ENCODE assay signal across 8 cellular contexts in the genomic region with DNA sequence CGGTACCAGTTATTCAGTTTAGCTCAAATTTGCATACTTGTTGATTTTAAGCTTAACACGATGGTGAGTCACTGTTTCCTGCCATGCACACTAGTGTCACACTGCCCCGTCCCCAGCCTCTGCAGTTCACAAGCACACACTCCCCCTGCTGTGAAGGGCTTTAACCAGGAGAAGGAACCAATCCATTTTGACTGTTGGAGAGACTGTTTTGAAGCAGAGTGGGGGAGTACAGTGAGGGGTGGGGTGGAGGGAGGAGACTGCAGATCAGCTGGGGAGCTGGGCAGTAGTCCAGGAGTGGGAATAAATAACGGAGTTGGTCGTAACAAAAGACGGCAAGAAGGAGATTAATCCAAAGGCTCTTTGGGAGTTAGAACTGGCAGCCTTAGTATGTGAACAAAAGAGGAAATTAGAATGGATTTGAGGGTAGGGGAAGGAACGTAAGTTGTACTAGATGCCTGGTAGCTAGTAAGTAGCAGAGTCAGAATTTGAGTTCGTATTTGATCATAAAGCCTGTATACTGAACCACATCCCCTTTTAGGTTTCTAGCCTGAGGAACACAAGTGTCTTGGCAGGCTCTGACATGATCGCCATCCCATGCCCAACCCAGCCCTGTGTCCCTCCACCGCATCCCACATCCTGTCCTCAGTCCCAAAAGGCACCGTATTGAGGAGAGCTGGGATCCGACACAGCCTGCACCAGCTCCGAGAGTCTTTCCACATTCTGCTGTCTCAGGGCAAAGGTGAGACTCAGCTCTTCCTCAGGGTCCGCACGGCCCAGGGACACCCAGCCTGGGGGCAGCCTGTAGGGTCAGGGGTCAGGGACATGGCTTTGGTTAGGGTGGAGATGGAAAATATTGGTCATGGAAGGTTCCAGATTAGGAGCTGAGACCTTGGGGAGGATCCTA. TPM values are rescaled to one million over a fixed set of nuclear protein-coding genes. Genes with fewer than 3 reads are reported as not detected.
DNase-seq lines count a peak whose midpoint lies in the region; ATAC-seq, FAIRE-seq and TF ChIP-seq lines count a peak whose summit lies in the region.

No MANE protein-coding gene starts in this region.

- POLR2A ChIA-PET in HepG2 (lab: Yijun Ruan, JAX): interaction anchor here (0.7 to 3.1 kb wide), 17 partner anchors 9 to 255 kb away, joined by 3 to 36 read pairs (median 4); partner anchors contain the start of genes APBB1, ARFIP2, ILK and MRPL17

- peak overlapping the region; percentile 86 for H3K9ac ChIP-seq in HepG2 (ENCODE audit: insufficient read depth, low read depth, low read length)

- ATAC-seq in HepG2 (peak; percentile 32), HG03520 (IDR thresholded peaks at IDR 0.05; ENCODE audit: unreplicated experiment) (no peak)

- peaks cover 2 to 15% of the 10 kb centered on the region in 2 experiments; a peak in 3 of 5 replicates for H3K36me3 ChIP-seq in HepG2 (replicated peaks in 1 of 2; ENCODE audit: control insufficient read depth in 1 of 2, insufficient read depth in 2 of 2, low read length in 2 of 2)

- TF ChIP-seq EP300 in HepG2 (IDR thresholded peaks at IDR 0.05; ENCODE audit: low read depth in 2 of 2, low read length in 2 of 2) (no peak), HepG2 (CRISPR knock-in tag; IDR thresholded peaks at IDR 0.05; ENCODE audit: borderline replicate concordance) (no peak)

- no peaks in the 10 kb centered on the region for H4K20me1 ChIP-seq in HepG2 (ENCODE audit: insufficient read depth, low read length)

- no peak for TF ChIP-seq RAD21 in HepG2 (CRISPR knock-in tag; IDR thresholded peaks at IDR 0.05)

- H2AFZ ChIP-seq in HepG2 (ENCODE audit: low read length): no peak overlapping the region

- H3K27me3 ChIP-seq in HepG2 (ENCODE audit: control insufficient read depth in 1 of 2, insufficient read depth in 2 of 2, low read length in 2 of 2): peaks cover 8 to 32% of the 10 kb centered on the region in 2 experiments; a peak in 4 of 5 replicates

- CTCF ChIA-PET in HepG2 (lab: Yijun Ruan, JAX; ENCODE audit: low intra/inter-chr PET ratio, low total read pairs): no interaction called here

- no peak for TF ChIP-seq CTCF in WI38 (IDR thresholded peaks at IDR 0.05; ENCODE audit: low read depth, low read length)
- no peak for TF ChIP-seq CTCF in choroid plexus epithelial cell (conservative IDR thresholded peaks at IDR 0.05; ENCODE audit: low read depth, low read length)
- TF ChIP-seq CTCF in HepG2 (CRISPR knock-in tag; IDR thresholded peaks at IDR 0.05): no peak; the same call in 1 of the 2 replicates

- H3K9me3 ChIP-seq in HepG2 (ENCODE audit: low read length): no peaks in the 10 kb centered on the region

- H3K4me2 ChIP-seq in HepG2 (ENCODE audit: low read depth, low read length): peak overlapping the region; percentile 99

- TSS peak; percentile 75 for BruUV-seq in HepG2 (replicated peaks; lab: Mats Ljungman, UMichigan)

- H3K27ac ChIP-seq in HepG2 (ENCODE audit: extremely low read length, insufficient read depth, low read length): peak overlapping the region; percentile 58

- FAIRE-seq in HepG2 (lab: Jason Lieb, UNC): no peak

- peaks cover 27% of the 10 kb centered on the region for H3K4me1 ChIP-seq in HepG2 (ENCODE audit: insufficient read depth, low read length)

- H3K4me3 ChIP-seq in WI38 (ENCODE audit: low read depth, low read length): peak overlapping the region; percentile 96
- peak overlapping the region; percentile 98 for H3K4me3 ChIP-seq in choroid plexus epithelial cell (ENCODE audit: low read depth, low read length)
- peak overlapping the region; percentile 67 to 94 (median 88) for H3K4me3 ChIP-seq in HepG2 (replicated peaks in 1 of 3; ENCODE audit: insufficient read depth in 1 of 3, low read depth in 2 of 3, low read length in 3 of 3)

- 31% methylated on average over 15 of the region's 15 CpGs for WGBS in HepG2 (ENCODE audit: low lambda C conversion rate)

- in situ Hi-C loops in HepG2 (cut with HindIII; ENCODE audit: extremely low pct_ligation_motif_present, low pct_unique_long_range_greater_than_20kb): no loop called here

- intact Hi-C loops in HepG2 (cut with micrococcal nuclease; ENCODE audit: unreplicated experiment): loop anchor here (2.0 kb wide), 1 partner anchor 14 kb away; no protein-coding TSS in a partner anchor

- DNase-seq in EL (peak; percentile 72), HUDEP-2 (lab: John Stamatoyannopoulos, UW; ENCODE audit: unreplicated experiment in 76 of 76) (peak in 64 of 76 experiments; percentile 4 to 80 (median 46)), choroid plexus epithelial cell (ENCODE audit: low read depth) (peak; percentile 95), HepG2 (ENCODE audit: low spot score) (peak; percentile 44), NCI-H146 (lab: John Stamatoyannopoulos, UW) (no peak)
- DNase-seq in stimulated activated CD8-positive, alpha-beta memory T cell treated with anti-CD3 and anti-CD28 coated beads, Interleukin-12 subunit alpha, Interleukin-12 subunit beta, amount 100 ng/mL, for 4 hours (ENCODE audit: low read depth): peak; percentile 56

- peaks cover 7% of the 10 kb centered on the region for H3K79me2 ChIP-seq in HepG2 (ENCODE audit: insufficient read depth, low read length)

- no peak for TF ChIP-seq POLR2A in HepG2 (IDR thresholded peaks at IDR 0.05; ENCODE audit: insufficient read depth in 1 of 2, low read depth in 2 of 2, low read length in 2 of 2)

RNA-seq across cellular contexts. Expression of gene TPP1, which starts 0.9 kb away (rescaled TPM):
- 13.9 and 14.4 TPM in 2 replicates for total RNA-seq in HepG2 (2016; rRNA removed; fragmentation: Illumina TruSeq; extraction: Trizol)
- total RNA-seq in HepG2 (2016; cell fraction: cytosol; rRNA removed; fragmentation: Illumina TruSeq; extraction: Trizol; ENCODE audit: low read depth): 2.0 and 2.1 TPM in 2 replicates
- 12.7 and 19.0 TPM in 2 replicates for total RNA-seq in HepG2 (2016; cell fraction: insoluble cytoplasmic fraction; rRNA removed; fragmentation: Illumina TruSeq; extraction: Trizol)
- total RNA-seq in HepG2 (2016; cell fraction: membrane; rRNA removed; fragmentation: Illumina TruSeq; extraction: Trizol): 5.1 and 5.7 TPM in 2 replicates
- total RNA-seq in HepG2 (2016; cell fraction: nucleus; rRNA removed; fragmentation: Illumina TruSeq; extraction: Trizol): 44.6 and 53.2 TPM in 2 replicates
- polyA plus RNA-seq in HepG2 (2011; rRNA removed): 74.6 and 75.4 TPM in 2 replicates
- polyA plus RNA-seq in HepG2 (2011; cell fraction: cytosol; rRNA removed): 41.2 and 69.0 TPM in 2 replicates
- polyA plus RNA-seq in HepG2 (2011; cell fraction: nucleus; rRNA removed): 130 and 133 TPM in 2 replicates
- 67.2 and 75.4 TPM in 2 replicates for polyA plus RNA-seq in HepG2 (2012)
- 3.2 and 3.3 TPM in 2 replicates for polyA plus RNA-seq in HepG2 (2016; cell fraction: cytosol; fragmentation: Illumina TruSeq; extraction: Trizol; ENCODE audit: low read depth)
- 19.2 and 28.8 TPM in 2 replicates for polyA plus RNA-seq in HepG2 (2016; cell fraction: insoluble cytoplasmic fraction; fragmentation: Illumina TruSeq; extraction: Trizol; ENCODE audit: low read depth)
- polyA plus RNA-seq in HepG2 (2016; cell fraction: membrane; fragmentation: Illumina TruSeq; extraction: Trizol; ENCODE audit: low read depth): 6.8 and 8.7 TPM in 2 replicates
- 86.0 and 89.1 TPM in 2 replicates for polyA plus RNA-seq in HepG2 (2016; cell fraction: nucleus; fragmentation: Illumina TruSeq; extraction: Trizol; ENCODE audit: insufficient read depth, low read depth)
- polyA minus RNA-seq in HepG2 (2011; rRNA and poly(A)+ RNA removed; ENCODE audit: low replicate concordance): 99.1 and 146 TPM in 2 replicates
- polyA minus RNA-seq in HepG2 (2011; cell fraction: cytosol; rRNA and poly(A)+ RNA removed): 64.9 and 85.0 TPM in 2 replicates
- 36.2 and 41.0 TPM in 2 replicates for polyA minus RNA-seq in HepG2 (2011; cell fraction: nucleus; rRNA and poly(A)+ RNA removed)

RNA-seq across cellular contexts. Expression of gene TAF10, which starts 6.4 kb away (rescaled TPM):
- 51.0 and 71.3 TPM in 2 replicates for total RNA-seq in HepG2 (2016; rRNA removed; fragmentation: Illumina TruSeq; extraction: Trizol)
- 280 and 312 TPM in 2 replicates for total RNA-seq in HepG2 (2016; cell fraction: cytosol; rRNA removed; fragmentation: Illumina TruSeq; extraction: Trizol; ENCODE audit: low read depth)
- 37.8 and 65.8 TPM in 2 replicates for total RNA-seq in HepG2 (2016; cell fraction: insoluble cytoplasmic fraction; rRNA removed; fragmentation: Illumina TruSeq; extraction: Trizol)
- total RNA-seq in HepG2 (2016; cell fraction: membrane; rRNA removed; fragmentation: Illumina TruSeq; extraction: Trizol): 172 and 203 TPM in 2 replicates
- 23.9 and 34.5 TPM in 2 replicates for total RNA-seq in HepG2 (2016; cell fraction: nucleus; rRNA removed; fragmentation: Illumina TruSeq; extraction: Trizol)
- 134 and 142 TPM in 2 replicates for polyA plus RNA-seq in HepG2 (2011; rRNA removed)
- polyA plus RNA-seq in HepG2 (2011; cell fraction: cytosol; rRNA removed): 64.4 and 94.2 TPM in 2 replicates
- polyA plus RNA-seq in HepG2 (2011; cell fraction: nucleus; rRNA removed): 76.4 and 83.1 TPM in 2 replicates
- polyA plus RNA-seq in HepG2 (2012): 79.6 and 103 TPM in 2 replicates
- polyA plus RNA-seq in HepG2 (2016; cell fraction: cytosol; fragmentation: Illumina TruSeq; extraction: Trizol; ENCODE audit: low read depth): 614 TPM in 2 replicates
- polyA plus RNA-seq in HepG2 (2016; cell fraction: insoluble cytoplasmic fraction; fragmentation: Illumina TruSeq; extraction: Trizol; ENCODE audit: low read depth): 76.0 and 96.8 TPM in 2 replicates
- polyA plus RNA-seq in HepG2 (2016; cell fraction: membrane; fragmentation: Illumina TruSeq; extraction: Trizol; ENCODE audit: low read depth): 335 TPM in 2 replicates
- 91.8 and 94.6 TPM in 2 replicates for polyA plus RNA-seq in HepG2 (2016; cell fraction: nucleus; fragmentation: Illumina TruSeq; extraction: Trizol; ENCODE audit: insufficient read depth, low read depth)
- 60.8 and 157 TPM in 2 replicates for polyA minus RNA-seq in HepG2 (2011; rRNA and poly(A)+ RNA removed; ENCODE audit: low replicate concordance)
- polyA minus RNA-seq in HepG2 (2011; cell fraction: cytosol; rRNA and poly(A)+ RNA removed): 21.5 and 21.7 TPM in 2 replicates
- 13.3 and 17.4 TPM in 2 replicates for polyA minus RNA-seq in HepG2 (2011; cell fraction: nucleus; rRNA and poly(A)+ RNA removed)

RNA-seq across cellular contexts. Expression of gene ILK, which starts 14.8 kb away (rescaled TPM):
- 70.3 and 78.1 TPM in 2 replicates for total RNA-seq in HepG2 (2016; rRNA removed; fragmentation: Illumina TruSeq; extraction: Trizol)
- 16.4 and 17.1 TPM in 2 replicates for total RNA-seq in HepG2 (2016; cell fraction: cytosol; rRNA removed; fragmentation: Illumina TruSeq; extraction: Trizol; ENCODE audit: low read depth)
- 76.3 and 78.2 TPM in 2 replicates for total RNA-seq in HepG2 (2016; cell fraction: insoluble cytoplasmic fraction; rRNA removed; fragmentation: Illumina TruSeq; extraction: Trizol)
- 27.7 and 34.3 TPM in 2 replicates for total RNA-seq in HepG2 (2016; cell fraction: membrane; rRNA removed; fragmentation: Illumina TruSeq; extraction: Trizol)
- total RNA-seq in HepG2 (2016; cell fraction: nucleus; rRNA removed; fragmentation: Illumina TruSeq; extraction: Trizol): 37.1 and 41.4 TPM in 2 replicates
- 108 and 118 TPM in 2 replicates for polyA plus RNA-seq in HepG2 (2011; rRNA removed)
- polyA plus RNA-seq in HepG2 (2011; cell fraction: cytosol; rRNA removed): 111 and 115 TPM in 2 replicates
- 123 and 126 TPM in 2 replicates for polyA plus RNA-seq in HepG2 (2011; cell fraction: nucleus; rRNA removed)
- 51.2 and 60.5 TPM in 2 replicates for polyA plus RNA-seq in HepG2 (2012)
- polyA plus RNA-seq in HepG2 (2016; cell fraction: cytosol; fragmentation: Illumina TruSeq; extraction: Trizol; ENCODE audit: low read depth): 21.0 and 21.5 TPM in 2 replicates
- 73.1 and 87.0 TPM in 2 replicates for polyA plus RNA-seq in HepG2 (2016; cell fraction: insoluble cytoplasmic fraction; fragmentation: Illumina TruSeq; extraction: Trizol; ENCODE audit: low read depth)
- 25.9 and 28.0 TPM in 2 replicates for polyA plus RNA-seq in HepG2 (2016; cell fraction: membrane; fragmentation: Illumina TruSeq; extraction: Trizol; ENCODE audit: low read depth)
- polyA plus RNA-seq in HepG2 (2016; cell fraction: nucleus; fragmentation: Illumina TruSeq; extraction: Trizol; ENCODE audit: insufficient read depth, low read depth): 62.8 and 70.6 TPM in 2 replicates
- 144 and 217 TPM in 2 replicates for polyA minus RNA-seq in HepG2 (2011; rRNA and poly(A)+ RNA removed; ENCODE audit: low replicate concordance)
- polyA minus RNA-seq in HepG2 (2011; cell fraction: cytosol; rRNA and poly(A)+ RNA removed): 53.4 and 54.9 TPM in 2 replicates
- 55.0 and 72.9 TPM in 2 replicates for polyA minus RNA-seq in HepG2 (2011; cell fraction: nucleus; rRNA and poly(A)+ RNA removed)

RNA-seq across cellular contexts. Expression of gene RRP8, which starts 15.0 kb away (rescaled TPM):
- total RNA-seq in HepG2 (2016; rRNA removed; fragmentation: Illumina TruSeq; extraction: Trizol): 21.6 and 29.1 TPM in 2 replicates
- total RNA-seq in HepG2 (2016; cell fraction: cytosol; rRNA removed; fragmentation: Illumina TruSeq; extraction: Trizol; ENCODE audit: low read depth): 3.8 and 5.1 TPM in 2 replicates
- total RNA-seq in HepG2 (2016; cell fraction: insoluble cytoplasmic fraction; rRNA removed; fragmentation: Illumina TruSeq; extraction: Trizol): 21.5 and 32.8 TPM in 2 replicates
- total RNA-seq in HepG2 (2016; cell fraction: membrane; rRNA removed; fragmentation: Illumina TruSeq; extraction: Trizol): 9.7 and 11.5 TPM in 2 replicates
- total RNA-seq in HepG2 (2016; cell fraction: nucleus; rRNA removed; fragmentation: Illumina TruSeq; extraction: Trizol): 16.4 and 20.2 TPM in 2 replicates
- polyA plus RNA-seq in HepG2 (2011; rRNA removed): 7.2 and 7.7 TPM in 2 replicates
- 4.3 and 4.5 TPM in 2 replicates for polyA plus RNA-seq in HepG2 (2011; cell fraction: cytosol; rRNA removed)
- polyA plus RNA-seq in HepG2 (2011; cell fraction: nucleus; rRNA removed): 6.7 and 8.1 TPM in 2 replicates
- 9.2 and 11.7 TPM in 2 replicates for polyA plus RNA-seq in HepG2 (2012)
- 2.3 and 3.9 TPM in 2 replicates for polyA plus RNA-seq in HepG2 (2016; cell fraction: cytosol; fragmentation: Illumina TruSeq; extraction: Trizol; ENCODE audit: low read depth)
- 25.8 and 25.9 TPM in 2 replicates for polyA plus RNA-seq in HepG2 (2016; cell fraction: insoluble cytoplasmic fraction; fragmentation: Illumina TruSeq; extraction: Trizol; ENCODE audit: low read depth)
- polyA plus RNA-seq in HepG2 (2016; cell fraction: membrane; fragmentation: Illumina TruSeq; extraction: Trizol; ENCODE audit: low read depth): 5.2 and 6.2 TPM in 2 replicates
- polyA plus RNA-seq in HepG2 (2016; cell fraction: nucleus; fragmentation: Illumina TruSeq; extraction: Trizol; ENCODE audit: insufficient read depth, low read depth): 17.3 and 18.4 TPM in 2 replicates
- polyA minus RNA-seq in HepG2 (2011; rRNA and poly(A)+ RNA removed; ENCODE audit: low replicate concordance): 9.9 and 22.6 TPM in 2 replicates
- polyA minus RNA-seq in HepG2 (2011; cell fraction: cytosol; rRNA and poly(A)+ RNA removed): 1.8 and 3.3 TPM in 2 replicates
- 19.1 and 22.3 TPM in 2 replicates for polyA minus RNA-seq in HepG2 (2011; cell fraction: nucleus; rRNA and poly(A)+ RNA removed)

RNA-seq across cellular contexts. Expression of gene DCHS1, which starts 37.2 kb away (rescaled TPM):
- total RNA-seq in HepG2 (2016; rRNA removed; fragmentation: Illumina TruSeq; extraction: Trizol): under 0.01 TPM in 1 of 2 replicates, not detected in the other
- not detected in 2 replicates for total RNA-seq in HepG2 (2016; cell fraction: cytosol; rRNA removed; fragmentation: Illumina TruSeq; extraction: Trizol; ENCODE audit: low read depth)
- total RNA-seq in HepG2 (2016; cell fraction: insoluble cytoplasmic fraction; rRNA removed; fragmentation: Illumina TruSeq; extraction: Trizol): not detected in 2 replicates
- not detected in 2 replicates for total RNA-seq in HepG2 (2016; cell fraction: membrane; rRNA removed; fragmentation: Illumina TruSeq; extraction: Trizol)
- 0.06 TPM in 1 of 2 replicates, not detected in the other for total RNA-seq in HepG2 (2016; cell fraction: nucleus; rRNA removed; fragmentation: Illumina TruSeq; extraction: Trizol)
- 0.01 and 0.03 TPM in 2 replicates for polyA plus RNA-seq in HepG2 (2011; rRNA removed)
- 0.01 TPM in 2 replicates for polyA plus RNA-seq in HepG2 (2011; cell fraction: cytosol; rRNA removed)
- 0.08 and 0.12 TPM in 2 replicates for polyA plus RNA-seq in HepG2 (2011; cell fraction: nucleus; rRNA removed)
- 0.03 and 0.09 TPM in 2 replicates for polyA plus RNA-seq in HepG2 (2012)
- polyA plus RNA-seq in HepG2 (2016; cell fraction: cytosol; fragmentation: Illumina TruSeq; extraction: Trizol; ENCODE audit: low read depth): not detected in 2 replicates
- polyA plus RNA-seq in HepG2 (2016; cell fraction: insoluble cytoplasmic fraction; fragmentation: Illumina TruSeq; extraction: Trizol; ENCODE audit: low read depth): not detected in 2 replicates
- polyA plus RNA-seq in HepG2 (2016; cell fraction: membrane; fragmentation: Illumina TruSeq; extraction: Trizol; ENCODE audit: low read depth): not detected in 2 replicates
- polyA plus RNA-seq in HepG2 (2016; cell fraction: nucleus; fragmentation: Illumina TruSeq; extraction: Trizol; ENCODE audit: insufficient read depth, low read depth): not detected in 2 replicates
- polyA minus RNA-seq in HepG2 (2011; rRNA and poly(A)+ RNA removed; ENCODE audit: low replicate concordance): 0.07 and 0.16 TPM in 2 replicates
- 0.10 TPM in 1 of 2 replicates, not detected in the other for polyA minus RNA-seq in HepG2 (2011; cell fraction: cytosol; rRNA and poly(A)+ RNA removed)
- polyA minus RNA-seq in HepG2 (2011; cell fraction: nucleus; rRNA and poly(A)+ RNA removed): 0.12 and 0.13 TPM in 2 replicates
